8 cellular contexts compared by ENCODE assay signal in the genomic region with DNA sequence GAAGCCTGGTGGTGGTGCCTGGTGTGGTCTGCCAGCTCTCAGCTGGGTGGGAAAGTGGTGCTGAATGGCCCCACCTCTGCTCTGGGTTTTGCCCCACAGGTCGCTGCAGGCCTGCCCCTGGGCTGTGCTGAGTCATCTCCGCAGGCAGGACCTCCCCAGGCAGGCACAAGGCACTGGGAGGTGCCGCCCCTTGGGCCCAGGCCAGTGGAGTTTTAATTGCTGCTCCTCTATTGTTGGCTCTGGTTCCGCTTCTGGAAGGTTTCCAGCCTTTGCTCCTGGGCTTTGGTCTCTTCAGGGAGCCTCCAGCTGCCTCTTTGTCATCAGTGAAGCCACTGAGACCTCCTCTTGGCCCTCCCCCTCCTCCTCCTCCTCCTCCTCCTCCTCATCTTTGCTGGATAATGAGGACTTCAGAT.
A peak's percentile ranks its signal among the peaks of the same experiment; 100 is the strongest.
DNase-seq lines count a peak whose midpoint lies in the region; ATAC-seq and TF ChIP-seq lines count a peak whose summit lies in the region.

No MANE protein-coding gene starts in this region.

- peaks cover 4% of the 10 kb centered on the region for H3K9me3 Mint-ChIP-seq in type B pancreatic cell
- H3K9me3 Mint-ChIP-seq in activated T-helper 1 cell treated with anti-CD3 and anti-CD28 coated beads, Interleukin-12 subunit alpha, Interleukin-12 subunit beta, Interleukin-2, Interleukin-4 antibody, amounts not matched to agents 30 ng/mL and 10 ng/mL and 1 ng/mL, durations not matched to agents 14 hours and 24 hours and 36 hours = peaks cover 3% of the 10 kb centered on the region
- peaks cover 9% of the 10 kb centered on the region for H3K9me3 Mint-ChIP-seq in activated T-helper 17 cell treated with anti-CD3 and anti-CD28 coated beads, Interleukin-2, amount 50 U/mL, for 72 hours

- intact Hi-C loops in activated T-helper 1 cell treated with anti-CD3 and anti-CD28 coated beads, Interleukin-12 subunit alpha, Interleukin-12 subunit beta, Interleukin-2, Interleukin-4 antibody, amounts not matched to agents 30 ng/mL and 10 ng/mL and 1 ng/mL, durations not matched to agents 14 hours and 24 hours and 36 hours (cut with micrococcal nuclease) = no loop called here

- no peak for TF ChIP-seq CTCF in type B pancreatic cell (conservative IDR thresholded peaks at IDR 0.05)

- H3K27ac Mint-ChIP-seq in type B pancreatic cell = no peak overlapping the region
- H3K27ac Mint-ChIP-seq in activated T-helper 1 cell treated with anti-CD3 and anti-CD28 coated beads, Interleukin-12 subunit alpha, Interleukin-12 subunit beta, Interleukin-2, Interleukin-4 antibody, amounts not matched to agents 30 ng/mL and 10 ng/mL and 1 ng/mL, durations not matched to agents 14 hours and 24 hours and 36 hours = no peak overlapping the region
- no peak overlapping the region for H3K27ac Mint-ChIP-seq in activated T-helper 17 cell treated with anti-CD3 and anti-CD28 coated beads, Interleukin-2, amount 50 U/mL, for 72 hours

- H3K27me3 Mint-ChIP-seq in type B pancreatic cell = no peaks in the 10 kb centered on the region
- peaks cover 2% of the 10 kb centered on the region for H3K27me3 Mint-ChIP-seq in activated T-helper 1 cell treated with anti-CD3 and anti-CD28 coated beads, Interleukin-12 subunit alpha, Interleukin-12 subunit beta, Interleukin-2, Interleukin-4 antibody, amounts not matched to agents 30 ng/mL and 10 ng/mL and 1 ng/mL, durations not matched to agents 14 hours and 24 hours and 36 hours (ENCODE audit: insufficient read depth)
- H3K27me3 Mint-ChIP-seq in activated T-helper 17 cell treated with anti-CD3 and anti-CD28 coated beads, Interleukin-2, amount 50 U/mL, for 72 hours = peaks cover 7% of the 10 kb centered on the region

- H3K4me1 Mint-ChIP-seq in type B pancreatic cell (ENCODE audit: unreplicated experiment) = peaks cover under 1% of the 10 kb centered on the region
- no peaks in the 10 kb centered on the region for H3K4me1 Mint-ChIP-seq in activated T-helper 1 cell treated with anti-CD3 and anti-CD28 coated beads, Interleukin-12 subunit alpha, Interleukin-12 subunit beta, Interleukin-2, Interleukin-4 antibody, amounts not matched to agents 30 ng/mL and 10 ng/mL and 1 ng/mL, durations not matched to agents 14 hours and 24 hours and 36 hours (ENCODE audit: low read depth)
- no peaks in the 10 kb centered on the region for H3K4me1 Mint-ChIP-seq in activated T-helper 17 cell treated with anti-CD3 and anti-CD28 coated beads, Interleukin-2, amount 50 U/mL, for 72 hours

- DNase-seq in LHCN-M2 (ENCODE audit: low read depth) (peak; percentile 91), T1000 (lab: John Stamatoyannopoulos, UW) (peak; percentile 97), iPS-NIHi11 (ENCODE audit: low spot score) (peak; percentile 75), type B pancreatic cell (ENCODE audit: extremely low spot score, unreplicated experiment) (no peak)
- DNase-seq in activated T-helper 1 cell treated with anti-CD3 and anti-CD28 coated beads, Interleukin-12 subunit alpha, Interleukin-12 subunit beta, Interleukin-2, Interleukin-4 antibody, amounts not matched to agents 30 ng/mL and 10 ng/mL and 1 ng/mL, durations not matched to agents 14 hours and 24 hours and 36 hours (ENCODE audit: low spot score) = no peak
- no peak for DNase-seq in stimulated activated naive CD4-positive, alpha-beta T cell treated with Interleukin-2 at 50 U/mL for 16 hours (lab: John Stamatoyannopoulos, UW)

- ATAC-seq in GM18511 (IDR thresholded peaks at IDR 0.05; ENCODE audit: unreplicated experiment) = peak; percentile 86
- no peak for ATAC-seq in activated T-helper 17 cell treated with anti-CD3 and anti-CD28 coated beads, Interleukin-2, amount 50 U/mL, for 72 hours (replicated peaks)

- H3K4me3 Mint-ChIP-seq in type B pancreatic cell = no peak overlapping the region
- H3K4me3 Mint-ChIP-seq in activated T-helper 1 cell treated with anti-CD3 and anti-CD28 coated beads, Interleukin-12 subunit alpha, Interleukin-12 subunit beta, Interleukin-2, Interleukin-4 antibody, amounts not matched to agents 30 ng/mL and 10 ng/mL and 1 ng/mL, durations not matched to agents 14 hours and 24 hours and 36 hours = no peak overlapping the region
- H3K4me3 Mint-ChIP-seq in activated T-helper 17 cell treated with anti-CD3 and anti-CD28 coated beads, Interleukin-2, amount 50 U/mL, for 72 hours = no peak overlapping the region

- H3K36me3 Mint-ChIP-seq in type B pancreatic cell = no peaks in the 10 kb centered on the region
- H3K36me3 Mint-ChIP-seq in activated T-helper 1 cell treated with anti-CD3 and anti-CD28 coated beads, Interleukin-12 subunit alpha, Interleukin-12 subunit beta, Interleukin-2, Interleukin-4 antibody, amounts not matched to agents 30 ng/mL and 10 ng/mL and 1 ng/mL, durations not matched to agents 14 hours and 24 hours and 36 hours (ENCODE audit: low read depth) = no peaks in the 10 kb centered on the region
- H3K36me3 Mint-ChIP-seq in activated T-helper 17 cell treated with anti-CD3 and anti-CD28 coated beads, Interleukin-2, amount 50 U/mL, for 72 hours (ENCODE audit: low read depth) = no peaks in the 10 kb centered on the region

Comparison
In these comparisons a context has a peak if more than half of its experiments do, and no peak if none do; other contexts are left out.
1. DNase-seq: peak in LHCN-M2 (single experiment), T1000 (single experiment) and iPS-NIHi11 (single experiment); none in type B pancreatic cell (single experiment), activated T-helper 1 cell treated with anti-CD3 and anti-CD28 coated beads, Interleukin-12 subunit alpha, Interleukin-12 subunit beta, Interleukin-2, Interleukin-4 antibody, amounts not matched to agents 30 ng/mL and 10 ng/mL and 1 ng/mL, durations not matched to agents 14 hours and 24 hours and 36 hours (single experiment) and stimulated activated naive CD4-positive, alpha-beta T cell treated with Interleukin-2 at 50 U/mL for 16 hours (single experiment).